8 cellular contexts compared by ENCODE assay signal in genomic region chr17:77087650-77088454, GRCh38. TPM values are rescaled to one million over a fixed set of nuclear protein-coding genes. Genes with fewer than 3 reads are reported as not detected.
DNase-seq lines count a peak whose midpoint lies in the region; ATAC-seq and TF ChIP-seq lines count a peak whose summit lies in the region.

No MANE protein-coding gene starts in this region.

- TF ChIP-seq RAD21 in HCT116 (IDR thresholded peaks at IDR 0.05; ENCODE audit: low read depth): no peak

- peak overlapping the region; percentile 28 for H2AFZ ChIP-seq in HCT116 (ENCODE audit: low read depth, low read length, poor library complexity, severe bottlenecking)

- no peaks in the 10 kb centered on the region for H3K27me3 ChIP-seq in HCT116 (ENCODE audit: insufficient read depth, low read length)

- H3K36me3 Mint-ChIP-seq in activated T-cell treated with anti-CD3 and anti-CD28 coated beads, Interleukin-2, amount 50 U/mL, for 72 hours (ENCODE audit: insufficient read depth in 2 of 2): peaks cover 13 to 30% of the 10 kb centered on the region in 2 donors

- no peaks in the 10 kb centered on the region for H4K20me1 ChIP-seq in HCT116 (ENCODE audit: insufficient read depth)

- ATAC-seq in HCT116 (peak; percentile 2), GM19467 (IDR thresholded peaks at IDR 0.05; ENCODE audit: unreplicated experiment) (no peak)
- ATAC-seq in activated T-cell treated with anti-CD3 and anti-CD28 coated beads, Interleukin-2, amount 50 U/mL, for 72 hours (replicated peaks in 1 of 2): no peak
- ATAC-seq in stimulated activated naive CD8-positive, alpha-beta T cell treated with anti-CD3 and anti-CD28 coated beads, Interleukin-15, Interleukin-2, amounts not matched to agents 100 U/mL and 50 U/mL, for 24 hours: no peak

- H3K27me3 Mint-ChIP-seq in activated T-cell treated with anti-CD3 and anti-CD28 coated beads, Interleukin-2, amount 50 U/mL, for 72 hours (ENCODE audit: low read depth): peaks cover 7% of the 10 kb centered on the region

- peaks cover 23 to 33% of the 10 kb centered on the region in 2 experiments; a peak in 3 of 4 replicates for H3K36me3 ChIP-seq in HCT116 (ENCODE audit: control insufficient read depth in 1 of 2, insufficient read depth in 2 of 2, low read length in 2 of 2)

- DNase-seq in HCT116 (ENCODE audit: low read depth, low spot score) (no peak), cerebellar cortex (ENCODE audit: low spot score) (no peak), NCI-H774 (lab: John Stamatoyannopoulos, UW) (no peak), NCI-H2196 (lab: John Stamatoyannopoulos, UW; ENCODE audit: unreplicated experiment) (no peak)
- no peak for DNase-seq in activated T-cell treated with anti-CD3 and anti-CD28 coated beads, Interleukin-2, amount 50 U/mL, for 72 hours
- peak; percentile 15 for DNase-seq in stimulated activated naive CD8-positive, alpha-beta T cell treated with anti-CD3 and anti-CD28 coated beads, Interleukin-15, Interleukin-2, amounts not matched to agents 100 U/mL and 50 U/mL, for 24 hours

- POLR2A ChIA-PET in HCT116 (lab: Charles Lee): interaction anchor here (0.7 to 1.8 kb wide), 10 partner anchors 9 to 220 kb away, joined by 3 to 11 read pairs (median 6); partner anchors contain the start of genes MGAT5B and SEC14L1

- H3K27ac ChIP-seq in HCT116 (ENCODE audit: low read depth, low read length): peak overlapping the region; percentile 89

- TF ChIP-seq CTCF in HCT116 (IDR thresholded peaks at IDR 0.05 in 2 of 3, conservative IDR thresholded peaks at IDR 0.05 in 1 of 3; ENCODE audit: borderline replicate concordance in 1 of 3, insufficient read depth in 1 of 3, low read depth in 2 of 3, low read length in 2 of 3): no peak

- no peaks in the 10 kb centered on the region for H3K9me2 ChIP-seq in HCT116 (ENCODE audit: insufficient read depth)

- CTCF ChIA-PET in HCT116 (lab: Charles Lee): interaction anchor here (0.6 to 2.7 kb wide), 19 partner anchors 8 to 220 kb away, joined by 3 to 19 read pairs (median 4); partner anchors contain the start of gene MGAT5B

- H3K4me2 ChIP-seq in HCT116 (ENCODE audit: low read length): peak overlapping the region; percentile 87

- H3K4me3 Mint-ChIP-seq in activated T-cell treated with anti-CD3 and anti-CD28 coated beads, Interleukin-2, amount 50 U/mL, for 72 hours: peak overlapping the region; percentile 84 to 96

- peaks cover 43% of the 10 kb centered on the region for H3K79me2 ChIP-seq in HCT116 (ENCODE audit: insufficient read depth, low read length)

- intact Hi-C loops in HCT116 (cut with micrococcal nuclease): loop anchor here (2.0 to 5.0 kb wide), 4 partner anchors 109 to 389 kb away; no protein-coding TSS in a partner anchor

- no TSS peak for BruUV-seq in HCT116 (replicated peaks; lab: Mats Ljungman, UMichigan)

- H3K4me3 ChIP-seq in HCT116 (replicated peaks in 1 of 2; ENCODE audit: low read depth in 1 of 2, low read length in 2 of 2) (peak overlapping the region; percentile 83 to 100), iPS-18c (ENCODE audit: insufficient read depth, low read depth, low read length) (peak overlapping the region; percentile 22; the same call in 1 of the 2 replicates)

- no peaks in the 10 kb centered on the region for H3K9me3 Mint-ChIP-seq in activated T-cell treated with anti-CD3 and anti-CD28 coated beads, Interleukin-2, amount 50 U/mL, for 72 hours

- H3K9ac ChIP-seq in HCT116 (ENCODE audit: low read length): peak overlapping the region; percentile 94

- H3K4me1 Mint-ChIP-seq in activated T-cell treated with anti-CD3 and anti-CD28 coated beads, Interleukin-2, amount 50 U/mL, for 72 hours (ENCODE audit: low read depth): peaks cover 71% of the 10 kb centered on the region

- peaks cover 15 to 34% of the 10 kb centered on the region in 2 experiments for H3K4me1 ChIP-seq in HCT116 (ENCODE audit: control insufficient read depth in 1 of 2, insufficient read depth in 2 of 2, low read length in 2 of 2)

- H3K9me3 ChIP-seq in HCT116 (ENCODE audit: control insufficient read depth in 1 of 2, insufficient read depth in 1 of 2, low read depth in 1 of 2, low read length in 2 of 2): no peaks in the 10 kb centered on the region
- H3K9me3 ChIP-seq in iPS-18c (ENCODE audit: control insufficient read depth, insufficient read depth, low read length): no peaks in the 10 kb centered on the region

- TF ChIP-seq POLR2A in HCT116 (IDR thresholded peaks at IDR 0.05; ENCODE audit: borderline replicate concordance, extremely low read depth, insufficient read depth, insufficient read length): no peak

- peak overlapping the region; percentile 89 for H3K27ac Mint-ChIP-seq in activated T-cell treated with anti-CD3 and anti-CD28 coated beads, Interleukin-2, amount 50 U/mL, for 72 hours

- RAD21 ChIA-PET in HCT116 (lab: Charles Lee; ENCODE audit: low non-redundant PET in 1 of 2, low total read pairs in 2 of 2, uncharacterized antibody in 2 of 2, unreplicated experiment in 2 of 2): interaction anchor here (0.9 to 1.3 kb wide), 3 partner anchors 53 to 167 kb away, joined by 3 to 5 read pairs (median 4); partner anchors contain the start of gene SEC14L1 (in 1 of the 2)

TF ChIP-seq in HCT116, 20 proteins besides CTCF, POLR2A, EP300 and RAD21:
- TF ChIP-seq JUND (IDR thresholded peaks at IDR 0.05) (no peak), SP1 (IDR thresholded peaks at IDR 0.05; ENCODE audit: low read depth) (no peak), SRF (IDR thresholded peaks at IDR 0.05; ENCODE audit: low read depth) (no peak), TCF7L2 (IDR thresholded peaks at IDR 0.05; ENCODE audit: borderline replicate concordance, extremely low read depth, insufficient read depth, insufficient read length) (no peak), CBX3 (IDR thresholded peaks at IDR 0.05; ENCODE audit: low read depth) (no peak), MAX (IDR thresholded peaks at IDR 0.05) (no peak), CEBPB (IDR thresholded peaks at IDR 0.05; ENCODE audit: low read depth) (no peak), ZBTB33 (IDR thresholded peaks at IDR 0.05; ENCODE audit: extremely low read depth, insufficient replicate concordance, low read length) (no peak), YY1 (IDR thresholded peaks at IDR 0.05; ENCODE audit: extremely low read depth, insufficient replicate concordance, low read depth, low read length) (no peak)

RNA-seq across cellular contexts. Expression of gene SEC14L1, which starts 52.9 kb away (rescaled TPM):
- 59.7 TPM for total RNA-seq in HCT116 (2021; ENCODE audit: unreplicated experiment)
- 31.2 and 34.2 TPM in 2 replicates for polyA plus RNA-seq in HCT116 (2012)
- total RNA-seq in activated T-cell treated with anti-CD3 and anti-CD28 coated beads, Interleukin-2, amount 50 U/mL, for 72 hours: 100 to 1,000 TPM; 175 to 204 TPM
